ENCODE assay signal across 16 cellular contexts in the genomic region with DNA sequence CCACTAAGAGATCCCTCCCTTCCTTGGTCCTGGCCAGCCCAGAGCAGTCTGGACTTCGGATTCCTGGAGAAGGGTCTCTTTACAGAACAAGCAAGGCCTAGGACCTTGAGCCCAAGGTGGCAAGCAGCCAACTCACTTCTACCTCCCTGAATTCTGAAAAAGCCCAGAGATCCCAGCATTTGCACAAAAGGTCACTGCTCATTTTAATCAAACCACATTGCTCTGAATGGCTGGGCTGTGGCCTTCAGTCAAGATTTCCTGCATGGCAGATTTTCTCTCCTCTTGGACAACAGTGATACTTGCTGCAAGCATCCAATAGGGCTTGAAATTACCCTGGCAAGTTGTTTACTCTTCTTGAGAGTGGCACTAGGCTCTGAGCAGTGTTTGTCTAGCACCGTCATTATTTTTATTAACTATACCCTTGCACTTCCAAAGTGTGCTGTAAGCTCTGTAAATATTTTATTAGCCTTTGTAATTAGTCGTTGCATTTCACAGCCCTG.
DNase-seq lines count a peak whose midpoint lies in the region; ATAC-seq and TF ChIP-seq lines count a peak whose summit lies in the region.
"Had no signal": no experiment of that assay in that cellular context is flagged by ENCODE, and none has a peak within 500 bp of the region (broad histone marks: within the 10 kb centered on the region; RNA-seq: fewer than 3 reads in every experiment).

No MANE protein-coding gene starts in this region.

- DNase-seq in NCI-H2107 treated with DMSO at 0.1 percent for 48 hours (lab: John Stamatoyannopoulos, UW; ENCODE audit: unreplicated experiment) = peak; percentile 11
- DNase-seq in NCI-H2107 (lab: John Stamatoyannopoulos, UW) = no peak
- DNase-seq in NCI-H774 (lab: John Stamatoyannopoulos, UW) = peak; percentile 59
- DNase-seq in right lobe of liver = no peak
- no peak for DNase-seq in type B pancreatic cell (ENCODE audit: extremely low spot score, unreplicated experiment)
- DNase-seq in superior temporal gyrus (ENCODE audit: extremely low spot score) = no peak
- no peak for DNase-seq in Kasumi-1 (lab: John Stamatoyannopoulos, UW)
- no peak for DNase-seq in mucosa of gallbladder (ENCODE audit: low spot score)
- DNase-seq: activated CD4-positive, alpha-beta T cell treated with anti-CD3 and anti-CD28 coated beads, Interleukin-2, amount 50 U/mL, for 1 hour; activated T-cell treated with anti-CD3 and anti-CD28 coated beads, Interleukin-2, amount 50 U/mL, for 48 hours; NCI-H82; stimulated activated CD4-positive, alpha-beta T cell treated with anti-CD3 and anti-CD28 coated beads, Interleukin-4, amount 100 ng/mL, for 1 hour; T-helper 2 cell had no signal

- H3K4me1 Mint-ChIP-seq in type B pancreatic cell (ENCODE audit: unreplicated experiment) = peaks cover 14% of the 10 kb centered on the region

- no peaks in the 10 kb centered on the region for H3K36me3 ChIP-seq in right lobe of liver
- H3K36me3 ChIP-seq: right atrium auricular region had no signal

- no peak for TF ChIP-seq POLR2A in right lobe of liver (IDR thresholded peaks at IDR 0.05)

- H3K27ac Mint-ChIP-seq in type B pancreatic cell = peak overlapping the region; percentile 10

- peak; percentile 48 to 71 (median 59) for ATAC-seq in right lobe of liver

- no peak overlapping the region for H3K27ac ChIP-seq in right lobe of liver
- H3K27ac ChIP-seq: 22Rv1, right atrium auricular region had no signal

- intact Hi-C loops in right lobe of liver (cut with DNase I) = no loop called here

- H3K27me3 Mint-ChIP-seq in type B pancreatic cell = no peaks in the 10 kb centered on the region

- peaks cover 0 to 13% (median 0%) of the 10 kb centered on the region in 4 donors for H3K4me1 ChIP-seq in right lobe of liver
- H3K4me1 ChIP-seq: right atrium auricular region had no signal

- H3K36me3 Mint-ChIP-seq in type B pancreatic cell = no peaks in the 10 kb centered on the region
- H3K36me3 Mint-ChIP-seq: CD14-positive monocyte had no signal

- no peaks in the 10 kb centered on the region for H3K9me3 Mint-ChIP-seq in type B pancreatic cell

- H3K4me3 ChIP-seq in right lobe of liver = no peak overlapping the region
- H3K4me3 ChIP-seq: right atrium auricular region had no signal

- H3K9me3 ChIP-seq in right lobe of liver = no peaks in the 10 kb centered on the region
- H3K9me3 ChIP-seq: right atrium auricular region had no signal

- no peak overlapping the region for H3K4me3 Mint-ChIP-seq in type B pancreatic cell
- H3K4me3 Mint-ChIP-seq: CD14-positive monocyte had no signal

- H3K27me3 ChIP-seq in right lobe of liver = no peaks in the 10 kb centered on the region
- H3K27me3 ChIP-seq: right atrium auricular region had no signal

- 28% methylated on average over 3 of the region's 3 CpGs for WGBS in right lobe of liver (ENCODE audit: insufficient coverage, low coverage, low lambda C conversion rate, missing lambda C conversion rate)

- no peak for TF ChIP-seq CTCF in right lobe of liver (IDR thresholded peaks at IDR 0.05)
- TF ChIP-seq CTCF in type B pancreatic cell (conservative IDR thresholded peaks at IDR 0.05) = no peak

Comparison
In these comparisons a context has a peak if more than half of its experiments do, and no peak if none do; other contexts are left out.
1. DNase-seq: peak in NCI-H2107 treated with DMSO at 0.1 percent for 48 hours (single experiment) and NCI-H774 (single experiment); none in NCI-H2107 (single experiment), right lobe of liver (0 of 3), type B pancreatic cell (single experiment), superior temporal gyrus (single experiment), Kasumi-1 (0 of 2) and mucosa of gallbladder (single experiment).